In the genomic region with DNA sequence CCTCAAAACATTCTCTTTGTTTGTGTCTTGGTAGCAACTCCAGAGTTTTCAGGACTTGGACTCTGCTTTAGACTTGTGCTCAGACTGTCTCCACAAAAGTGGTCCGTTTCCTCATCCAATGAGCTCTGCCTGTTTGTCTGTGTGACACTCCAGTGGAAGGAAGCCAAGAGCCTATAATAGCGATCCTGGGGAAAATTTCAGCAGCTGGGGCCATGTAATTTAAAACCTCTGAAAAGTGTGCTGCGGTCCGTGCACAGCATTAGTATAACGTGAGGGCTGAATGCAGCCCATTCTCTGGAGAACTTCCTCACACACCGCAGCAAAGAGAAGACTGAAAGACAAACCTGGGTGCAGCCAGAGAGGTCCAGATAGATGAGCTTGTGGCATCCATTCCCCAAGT, we compare ENCODE assay signal across 9 cellular contexts. TPM values are rescaled to one million over a fixed set of nuclear protein-coding genes. Genes with fewer than 3 reads are reported as not detected.
DNase-seq lines count a peak whose midpoint lies in the region; ATAC-seq and TF ChIP-seq lines count a peak whose summit lies in the region.
"Had no signal": no experiment of that assay in that cellular context is flagged by ENCODE, and none has a peak within 500 bp of the region (broad histone marks: within the 10 kb centered on the region; RNA-seq: fewer than 3 reads in every experiment).

A gene with protein sequence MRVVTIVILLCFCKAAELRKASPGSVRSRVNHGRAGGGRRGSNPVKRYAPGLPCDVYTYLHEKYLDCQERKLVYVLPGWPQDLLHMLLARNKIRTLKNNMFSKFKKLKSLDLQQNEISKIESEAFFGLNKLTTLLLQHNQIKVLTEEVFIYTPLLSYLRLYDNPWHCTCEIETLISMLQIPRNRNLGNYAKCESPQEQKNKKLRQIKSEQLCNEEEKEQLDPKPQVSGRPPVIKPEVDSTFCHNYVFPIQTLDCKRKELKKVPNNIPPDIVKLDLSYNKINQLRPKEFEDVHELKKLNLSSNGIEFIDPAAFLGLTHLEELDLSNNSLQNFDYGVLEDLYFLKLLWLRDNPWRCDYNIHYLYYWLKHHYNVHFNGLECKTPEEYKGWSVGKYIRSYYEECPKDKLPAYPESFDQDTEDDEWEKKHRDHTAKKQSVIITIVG (plus strand): TSS at position 259 of the 400 bp plus-strand sequence. CDS start 20,914 bp downstream, outside the sequence.

- H3K36me3 ChIP-seq in ascending aorta, result no peaks in the 10 kb centered on the region
- no peaks in the 10 kb centered on the region for H3K36me3 ChIP-seq in lower lobe of right lung

- no peaks in the 10 kb centered on the region for H3K4me1 Mint-ChIP-seq in activated CD4-positive, alpha-beta memory T cell treated with anti-CD3 and anti-CD28 coated beads for 36 hours (ENCODE audit: low read depth)

- DNase-seq in AG04449 (ENCODE audit: low read depth, low spot score) (no peak), M059J (ENCODE audit: low read depth) (peak; percentile 93), ascending aorta (ENCODE audit: low spot score in 2 of 2) (no peak), lower lobe of right lung (no peak), OCI-M2 (lab: John Stamatoyannopoulos, UW; ENCODE audit: unreplicated experiment) (no peak), anterior cingulate cortex (lab: John Stamatoyannopoulos, UW) (no peak)
- DNase-seq in activated CD4-positive, alpha-beta memory T cell treated with anti-CD3 and anti-CD28 coated beads for 36 hours, result no peak
- DNase-seq: stimulated activated CD4-positive, alpha-beta T cell treated with anti-CD3 and anti-CD28 coated beads, Interleukin-12 subunit alpha, Interleukin-12 subunit beta, amount 100 ng/mL, for 4 hours had no signal

- intact Hi-C loops in ascending aorta (cut with DNase I), result loop anchor here (5.0 kb wide), 2 partner anchors 35 to 150 kb away; no protein-coding TSS in a partner anchor
- intact Hi-C loops in lower lobe of right lung (cut with DNase I), result no loop called here
- intact Hi-C loops in activated CD4-positive, alpha-beta memory T cell treated with anti-CD3 and anti-CD28 coated beads for 36 hours (cut with micrococcal nuclease), result no loop called here

- peaks cover 4% of the 10 kb centered on the region for H3K36me3 Mint-ChIP-seq in activated CD4-positive, alpha-beta memory T cell treated with anti-CD3 and anti-CD28 coated beads for 36 hours

- no peaks in the 10 kb centered on the region for H3K27me3 ChIP-seq in ascending aorta
- H3K27me3 ChIP-seq in lower lobe of right lung (ENCODE audit: low read depth), result no peaks in the 10 kb centered on the region

- H3K4me1 ChIP-seq in ascending aorta (peaks cover 13 to 28% of the 10 kb centered on the region in 2 donors), lower lobe of right lung (peaks cover 4% of the 10 kb centered on the region)

- no peak for ATAC-seq in lower lobe of right lung
- no peak for ATAC-seq in GM21825 (IDR thresholded peaks at IDR 0.05; ENCODE audit: unreplicated experiment)

- TF ChIP-seq CTCF in AG04449 (IDR thresholded peaks at IDR 0.05; ENCODE audit: insufficient read depth, low read length, missing control alignments), result no peak
- no peak for TF ChIP-seq CTCF in ascending aorta (IDR thresholded peaks at IDR 0.05)
- no peak for TF ChIP-seq CTCF in lower lobe of right lung (IDR thresholded peaks at IDR 0.05)

- peaks cover under 1% of the 10 kb centered on the region for H3K9me3 Mint-ChIP-seq in activated CD4-positive, alpha-beta memory T cell treated with anti-CD3 and anti-CD28 coated beads for 36 hours

- H3K27me3 Mint-ChIP-seq in activated CD4-positive, alpha-beta memory T cell treated with anti-CD3 and anti-CD28 coated beads for 36 hours, result no peaks in the 10 kb centered on the region

- H3K27ac ChIP-seq in ascending aorta, result peak within 1 kb of the TSS; percentile 81 to 91
- H3K27ac ChIP-seq in lower lobe of right lung, result no peak within 1 kb of the TSS

- no peak within 1 kb of the TSS for H3K27ac Mint-ChIP-seq in activated CD4-positive, alpha-beta memory T cell treated with anti-CD3 and anti-CD28 coated beads for 36 hours

- H3K9me3 ChIP-seq in ascending aorta (no peaks in the 10 kb centered on the region), lower lobe of right lung (no peaks in the 10 kb centered on the region)

- POLR2A ChIA-PET in AG04449 (lab: Yijun Ruan, JAX), result interaction anchor here (1.7 kb wide), 1 partner anchor 22 kb away, joined by 13 read pairs; no protein-coding TSS in a partner anchor
- POLR2A ChIA-PET in activated CD4-positive, alpha-beta memory T cell treated with anti-CD3 and anti-CD28 coated beads for 36 hours (lab: Charles Lee), result no interaction called here

- CTCF ChIA-PET in AG04449 (lab: Yijun Ruan, JAX), result no interaction called here
- CTCF ChIA-PET in activated CD4-positive, alpha-beta memory T cell treated with anti-CD3 and anti-CD28 coated beads for 36 hours (lab: Charles Lee), result no interaction called here

- H3K4me3 Mint-ChIP-seq in activated CD4-positive, alpha-beta memory T cell treated with anti-CD3 and anti-CD28 coated beads for 36 hours, result no peak within 1 kb of the TSS

- H3K4me3 ChIP-seq in AG04449 (ENCODE audit: low read depth, low read length) (peak within 1 kb of the TSS; percentile 52), ascending aorta (peak within 1 kb of the TSS; percentile 29 to 65), lower lobe of right lung (peak within 1 kb of the TSS; percentile 28)

RNA-seq across cellular contexts. Expression of the gene that starts here (rescaled TPM):
- total RNA-seq in M059J (2014; rRNA removed; shearing (Covaris generic)), result 84.3 and 108 TPM in 2 replicates
- total RNA-seq in ascending aorta, result 10.5 TPM
- 1.5 TPM for total RNA-seq in lower lobe of right lung
- under 1 TPM in 1 of 2 experiments, not detected in 1; 0.33 TPM for total RNA-seq in activated CD4-positive, alpha-beta memory T cell treated with anti-CD3 and anti-CD28 coated beads for 36 hours
